ENCODE assay signal across 2 cellular contexts in genomic region chr13:33639158-33639557, GRCh38.
A peak's percentile ranks its signal among the peaks of the same experiment; 100 is the strongest.
TF ChIP-seq lines count a peak whose summit lies in the region.

No MANE protein-coding gene starts in this region.

TF ChIP-seq in IMR-90, 13 proteins besides CTCF, POLR2A, EP300 and RAD21:
- TF ChIP-seq FOS (IDR thresholded peaks at IDR 0.05; ENCODE audit: low read depth, low read length) (no peak), ELK1 (IDR thresholded peaks at IDR 0.05; ENCODE audit: borderline replicate concordance, low read depth, low read length) (no peak), CHD1 (IDR thresholded peaks at IDR 0.05; ENCODE audit: low read depth, low read length) (no peak), MAZ (IDR thresholded peaks at IDR 0.05; ENCODE audit: borderline replicate concordance, low read depth, low read length) (no peak), BHLHE40 (IDR thresholded peaks at IDR 0.05; ENCODE audit: low read depth, low read length) (no peak), CEBPB (IDR thresholded peaks at IDR 0.05; ENCODE audit: low read depth, low read length) (peak; percentile 25; the same call in 1 of the 2 replicates), MXI1 (IDR thresholded peaks at IDR 0.05; ENCODE audit: borderline replicate concordance, low read depth, low read length) (no peak)

TF ChIP-seq in SK-N-SH, 30 proteins besides CTCF, POLR2A, EP300 and RAD21:
- no peak for TF ChIP-seq FOXJ3 (CRISPR knock-in tag; IDR thresholded peaks at IDR 0.05)
- TF ChIP-seq USF1 (IDR thresholded peaks at IDR 0.05; ENCODE audit: borderline replicate concordance, low read depth) = no peak
- no peak for TF ChIP-seq JUND (IDR thresholded peaks at IDR 0.05)
- no peak for TF ChIP-seq MEF2A (IDR thresholded peaks at IDR 0.05; ENCODE audit: borderline replicate concordance, low read depth)
- no peak for TF ChIP-seq GABPA (IDR thresholded peaks at IDR 0.05; ENCODE audit: low read depth)
- no peak for TF ChIP-seq ELF1 (IDR thresholded peaks at IDR 0.05)
- TF ChIP-seq RFX5 (IDR thresholded peaks at IDR 0.05; ENCODE audit: low read length) = no peak
- TF ChIP-seq FOXM1 (IDR thresholded peaks at IDR 0.05; ENCODE audit: low read depth) = no peak
- no peak for TF ChIP-seq NFIC (IDR thresholded peaks at IDR 0.05; ENCODE audit: borderline replicate concordance)
- no peak for TF ChIP-seq TCF12 (IDR thresholded peaks at IDR 0.05)
- no peak for TF ChIP-seq RCOR1 (IDR thresholded peaks at IDR 0.05; ENCODE audit: low read length)
- no peak for TF ChIP-seq REST (IDR thresholded peaks at IDR 0.05; ENCODE audit: low read depth, low read length)
- TF ChIP-seq GATA2 (CRISPR knock-in tag; IDR thresholded peaks at IDR 0.05) = no peak
- TF ChIP-seq TAF1 (IDR thresholded peaks at IDR 0.05; ENCODE audit: borderline replicate concordance, low read depth, low read length) = no peak
- TF ChIP-seq SMC3 (IDR thresholded peaks at IDR 0.05; ENCODE audit: low read depth, low read length) = no peak
- TF ChIP-seq MXI1 (IDR thresholded peaks at IDR 0.05; ENCODE audit: low read depth, low read length) = no peak
- no peak for TF ChIP-seq FOSL2 (IDR thresholded peaks at IDR 0.05; ENCODE audit: borderline replicate concordance, low read depth)
- no peak for TF ChIP-seq TEAD4 (IDR thresholded peaks at IDR 0.05; ENCODE audit: borderline replicate concordance, insufficient read depth)
- TF ChIP-seq SIN3A (IDR thresholded peaks at IDR 0.05; ENCODE audit: borderline replicate concordance, low read depth, low read length) = no peak
